Comparison of ENCODE assay signal across 17 cellular contexts in the genomic region with DNA sequence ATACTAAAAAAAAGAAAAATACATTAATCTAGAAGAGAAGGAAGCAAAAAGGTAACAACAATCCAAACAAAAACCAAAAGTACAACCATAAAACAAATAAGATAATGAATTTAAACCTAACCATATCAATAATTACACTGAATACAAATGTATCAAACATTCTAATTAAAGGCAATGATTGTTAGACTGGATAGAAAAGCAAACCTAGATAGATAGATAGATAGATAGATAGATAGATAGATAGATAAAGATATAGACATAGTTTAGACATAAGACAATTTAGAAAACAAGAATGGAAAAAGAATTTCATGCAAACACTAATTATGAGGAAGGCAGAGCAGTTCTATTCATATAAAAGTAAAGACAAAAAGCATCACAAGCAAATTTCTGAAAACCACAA. TPM values are rescaled to one million over a fixed set of nuclear protein-coding genes. Genes with fewer than 3 reads are reported as not detected.
DNase-seq lines count a peak whose midpoint lies in the region; ATAC-seq, FAIRE-seq and TF ChIP-seq lines count a peak whose summit lies in the region.
"Had no signal": no experiment of that assay in that cellular context is flagged by ENCODE, and none has a peak within 500 bp of the region (broad histone marks: within the 10 kb centered on the region; RNA-seq: fewer than 3 reads in every experiment).

No MANE protein-coding gene starts in this region.

- no peaks in the 10 kb centered on the region for H3K4me1 ChIP-seq in small intestine (ENCODE audit: control insufficient read depth in 2 of 2, insufficient read depth in 1 of 2, low read depth in 1 of 2, low read length in 1 of 2)
- H3K4me1 ChIP-seq: A549, BE2C had no signal

- peaks cover 15% of the 10 kb centered on the region for H3K4me1 Mint-ChIP-seq in activated T-helper 17 cell treated with anti-CD3 and anti-CD28 coated beads, Interleukin-2, amount 50 U/mL, for 72 hours
- H3K4me1 Mint-ChIP-seq: GM23338 had no signal

- H3K9me3 Mint-ChIP-seq in activated T-helper 17 cell treated with anti-CD3 and anti-CD28 coated beads, Interleukin-2, amount 50 U/mL, for 72 hours: no peaks in the 10 kb centered on the region
- H3K9me3 Mint-ChIP-seq: GM23338 had no signal

- no peak overlapping the region for H3K4me3 ChIP-seq in small intestine (ENCODE audit: low read depth in 1 of 2, low read length in 2 of 2)
- H3K4me3 ChIP-seq: A549, GM23338 had no signal

- H3K36me3 ChIP-seq in KOPT-K1 (ENCODE audit: insufficient read depth, low read length): peaks cover 44% of the 10 kb centered on the region
- peaks cover 0 to 2% of the 10 kb centered on the region in 2 donors for H3K36me3 ChIP-seq in small intestine (ENCODE audit: control insufficient read depth in 2 of 2, insufficient read depth in 2 of 2, low read length in 2 of 2)
- H3K36me3 ChIP-seq: BE2C had no signal

- ATAC-seq in activated T-helper 17 cell treated with anti-CD3 and anti-CD28 coated beads, Interleukin-2, amount 50 U/mL, for 72 hours (replicated peaks): no peak
- no peak for ATAC-seq in HG02623 (IDR thresholded peaks at IDR 0.05; ENCODE audit: unreplicated experiment)
- ATAC-seq: A549, GM23338 had no signal

- peak overlapping the region; percentile 69 for H3K27ac Mint-ChIP-seq in activated T-helper 17 cell treated with anti-CD3 and anti-CD28 coated beads, Interleukin-2, amount 50 U/mL, for 72 hours
- H3K27ac Mint-ChIP-seq: CD4-positive, alpha-beta memory T cell; GM23338 had no signal

- peaks cover 26% of the 10 kb centered on the region for H3K9me3 ChIP-seq in KOPT-K1 (ENCODE audit: insufficient read depth, low read length, poor library complexity, severe bottlenecking)
- H3K9me3 ChIP-seq in small intestine (ENCODE audit: control insufficient read depth, low read depth): no peaks in the 10 kb centered on the region
- H3K9me3 ChIP-seq: A549, BE2C had no signal

- H3K36me3 Mint-ChIP-seq in activated T-helper 17 cell treated with anti-CD3 and anti-CD28 coated beads, Interleukin-2, amount 50 U/mL, for 72 hours (ENCODE audit: low read depth): peaks cover 12% of the 10 kb centered on the region

- H3K4me3 Mint-ChIP-seq in activated T-helper 17 cell treated with anti-CD3 and anti-CD28 coated beads, Interleukin-2, amount 50 U/mL, for 72 hours: no peak overlapping the region
- H3K4me3 Mint-ChIP-seq: GM23338 had no signal

- H3K27me3 Mint-ChIP-seq in activated T-helper 17 cell treated with anti-CD3 and anti-CD28 coated beads, Interleukin-2, amount 50 U/mL, for 72 hours: no peaks in the 10 kb centered on the region
- H3K27me3 Mint-ChIP-seq: CD4-positive, alpha-beta memory T cell had no signal

- H3K27me3 ChIP-seq in small intestine (ENCODE audit: control insufficient read depth in 2 of 2, insufficient read depth in 2 of 2, low read length in 2 of 2): no peaks in the 10 kb centered on the region
- H3K27me3 ChIP-seq: BE2C had no signal

- TF ChIP-seq CTCF in D721Med (IDR thresholded peaks at IDR 0.05; ENCODE audit: insufficient read depth, missing control alignments): no peak

- FAIRE-seq in D721Med (lab: Jason Lieb, UNC) (peak; percentile 81), small intestine (lab: Jason Lieb, UNC) (peak; percentile 76)
- FAIRE-seq: A549, GM12892 had no signal

- H3K27ac ChIP-seq in KOPT-K1 (ENCODE audit: low read depth, low read length, poor library complexity, severe bottlenecking) (peak overlapping the region; percentile 43), small intestine (ENCODE audit: low read depth in 1 of 2, low read length in 1 of 2) (no peak overlapping the region)
- H3K27ac ChIP-seq: A549, C4-2B had no signal

- no peak for DNase-seq in D721Med (ENCODE audit: insufficient read length, low spot score)
- DNase-seq in small intestine: no peak
- DNase-seq in mesenteric fat pad (ENCODE audit: low spot score): no peak
- no peak for DNase-seq in activated effector memory CD4-positive, alpha-beta T cell treated with Interleukin-2 at 50 U/mL for 16 hours
- DNase-seq: BE2C; CD4-positive, alpha-beta memory T cell; DMS153; DMS79 treated with DMSO at 0.1 percent for 48 hours; GDM1; H7 had no signal

RNA-seq across cellular contexts. Expression of a gene that starts 24.9 kb away (rescaled TPM):
- 10 to 100 TPM; 12.2 to 17.1 TPM for total RNA-seq in activated T-helper 17 cell treated with anti-CD3 and anti-CD28 coated beads, Interleukin-2, amount 50 U/mL, for 72 hours
- polyA plus RNA-seq in small intestine: 10 to 100 TPM in 1 of 3 donors, 1 to 10 TPM in 2; 5.0 to 16.1 (median 9.2) TPM
- total RNA-seq in mesenteric fat pad: 7.1 TPM
